In genomic region chr19:13925990-13926389, GRCh38 we compare ENCODE assay signal across 1 cellular context.
TF ChIP-seq lines count a peak whose summit lies in the region.

No MANE protein-coding gene starts in this region.

TF ChIP-seq in K562, 482 proteins besides CTCF, POLR2A, EP300 and RAD21:
- TF ChIP-seq ZFX (CRISPR knock-in tag; IDR thresholded peaks at IDR 0.05) (no peak), ZKSCAN1 (IDR thresholded peaks at IDR 0.05; ENCODE audit: low read depth, low read length) (peak; percentile 91)
